In the genomic region with DNA sequence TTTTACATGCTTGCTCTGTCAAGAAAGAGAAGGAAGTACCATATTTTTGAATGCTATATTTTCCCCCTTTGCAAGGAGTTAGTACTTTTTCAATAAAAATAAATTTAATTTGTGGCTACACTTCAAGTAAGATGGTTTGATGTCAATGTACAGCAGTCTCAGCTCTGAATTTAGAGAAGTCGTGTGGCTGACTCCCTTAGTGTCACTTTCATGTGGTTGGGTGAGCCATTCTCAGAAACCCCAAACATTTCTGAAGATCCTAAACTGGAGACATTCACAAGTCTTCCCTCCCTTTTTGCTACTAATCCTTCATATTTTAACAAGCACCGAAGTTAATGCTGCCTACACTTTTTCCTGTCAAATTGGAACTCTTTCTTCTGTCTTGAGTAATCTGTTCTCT, we compare ENCODE assay signal across 22 cellular contexts.
"Had no signal": no experiment of that assay in that cellular context is flagged by ENCODE, and none has a peak within 500 bp of the region (broad histone marks: within the 10 kb centered on the region; RNA-seq: fewer than 3 reads in every experiment).

No MANE protein-coding gene starts in this region.

- H3K36me3 ChIP-seq: adrenal gland had no signal

- H3K27ac Mint-ChIP-seq: activated B cell treated with CpG ODN at 0.5 μM for 24 hours; activated CD8-positive, alpha-beta T cell treated with anti-CD3 and anti-CD28 coated beads for 36 hours; activated naive CD4-positive, alpha-beta T cell treated with anti-CD3 and anti-CD28 coated beads, Interleukin-2, amount 10 ng/mL, durations not matched to agents 7 days and 5 days; activated naive CD8-positive, alpha-beta T cell treated with anti-CD3 and anti-CD28 coated beads for 36 hours; activated T-cell treated with anti-CD3 and anti-CD28 coated beads, Interleukin-2, amount 50 U/mL, for 72 hours; activated T-helper 2 cell treated with anti-CD3 and anti-CD28 coated beads, Interferon-gamma antibody, Interleukin-2, Interleukin-4, amounts not matched to agents 10 μg/mL and 5 μg/mL and 100 μg/mL, durations not matched to agents 14 hours and 24 hours and 36 hours; T-helper 17 cell had no signal

- H3K27me3 ChIP-seq: adrenal gland had no signal

- H3K9me3 ChIP-seq: adrenal gland had no signal

- H3K9me3 Mint-ChIP-seq: activated B cell treated with CpG ODN at 0.5 μM for 24 hours; activated CD8-positive, alpha-beta T cell treated with anti-CD3 and anti-CD28 coated beads for 36 hours; activated naive CD4-positive, alpha-beta T cell treated with anti-CD3 and anti-CD28 coated beads, Interleukin-2, amount 10 ng/mL, durations not matched to agents 7 days and 5 days; activated naive CD8-positive, alpha-beta T cell treated with anti-CD3 and anti-CD28 coated beads for 36 hours; activated T-cell treated with anti-CD3 and anti-CD28 coated beads, Interleukin-2, amount 50 U/mL, for 72 hours; activated T-helper 2 cell treated with anti-CD3 and anti-CD28 coated beads, Interferon-gamma antibody, Interleukin-2, Interleukin-4, amounts not matched to agents 10 μg/mL and 5 μg/mL and 100 μg/mL, durations not matched to agents 14 hours and 24 hours and 36 hours had no signal

- ATAC-seq: activated CD8-positive, alpha-beta T cell treated with anti-CD3 and anti-CD28 coated beads for 36 hours; activated T-cell treated with anti-CD3 and anti-CD28 coated beads, Interleukin-2, amount 50 U/mL, for 72 hours; T-helper 17 cell had no signal

- H3K4me3 ChIP-seq: adrenal gland had no signal

- H3K36me3 Mint-ChIP-seq: activated naive CD4-positive, alpha-beta T cell treated with anti-CD3 and anti-CD28 coated beads, Interleukin-2, amount 10 ng/mL, durations not matched to agents 7 days and 5 days; activated naive CD8-positive, alpha-beta T cell treated with anti-CD3 and anti-CD28 coated beads for 36 hours had no signal

- DNase-seq: activated B cell treated with CpG ODN at 0.5 μM for 24 hours; activated CD4-positive, alpha-beta T cell treated with anti-CD3 and anti-CD28 coated beads, Interleukin-2, amount 50 U/mL, for 1 hour; activated CD8-positive, alpha-beta memory T cell treated with anti-CD3 and anti-CD28 coated beads, Interleukin-2, amount 50 U/mL, for 4 hours; activated CD8-positive, alpha-beta T cell treated with anti-CD3 and anti-CD28 coated beads for 36 hours; activated gamma-delta T cell treated with Interleukin-2 at 50 U/mL for 16 hours; activated naive CD4-positive, alpha-beta T cell treated with anti-CD3 and anti-CD28 coated beads, Interleukin-2, amount 10 ng/mL, durations not matched to agents 7 days and 5 days; activated naive CD8-positive, alpha-beta T cell treated with anti-CD3 and anti-CD28 coated beads for 36 hours; activated T-cell treated with anti-CD3 and anti-CD28 coated beads, Interleukin-2, amount 50 U/mL, for 72 hours; adrenal gland; anterior cingulate cortex; cerebellar nuclear complex; MM.1S; NCI-H1048; NCI-H146; NCI-H2029; NCI-H345; NCI-H510A treated with DMSO at 0.1 percent for 48 hours; NCI-H69; SIG-M5; T-helper 17 cell; T-helper 9 cell had no signal

- H3K27me3 Mint-ChIP-seq: activated B cell treated with CpG ODN at 0.5 μM for 24 hours had no signal

- H3K4me3 Mint-ChIP-seq: activated B cell treated with CpG ODN at 0.5 μM for 24 hours; activated CD8-positive, alpha-beta T cell treated with anti-CD3 and anti-CD28 coated beads for 36 hours; activated naive CD4-positive, alpha-beta T cell treated with anti-CD3 and anti-CD28 coated beads, Interleukin-2, amount 10 ng/mL, durations not matched to agents 7 days and 5 days; activated naive CD8-positive, alpha-beta T cell treated with anti-CD3 and anti-CD28 coated beads for 36 hours; activated T-cell treated with anti-CD3 and anti-CD28 coated beads, Interleukin-2, amount 50 U/mL, for 72 hours; T-helper 17 cell had no signal

- H3K27ac ChIP-seq: adrenal gland had no signal

- H3K4me1 Mint-ChIP-seq: activated B cell treated with CpG ODN at 0.5 μM for 24 hours had no signal
